In the genomic region with DNA sequence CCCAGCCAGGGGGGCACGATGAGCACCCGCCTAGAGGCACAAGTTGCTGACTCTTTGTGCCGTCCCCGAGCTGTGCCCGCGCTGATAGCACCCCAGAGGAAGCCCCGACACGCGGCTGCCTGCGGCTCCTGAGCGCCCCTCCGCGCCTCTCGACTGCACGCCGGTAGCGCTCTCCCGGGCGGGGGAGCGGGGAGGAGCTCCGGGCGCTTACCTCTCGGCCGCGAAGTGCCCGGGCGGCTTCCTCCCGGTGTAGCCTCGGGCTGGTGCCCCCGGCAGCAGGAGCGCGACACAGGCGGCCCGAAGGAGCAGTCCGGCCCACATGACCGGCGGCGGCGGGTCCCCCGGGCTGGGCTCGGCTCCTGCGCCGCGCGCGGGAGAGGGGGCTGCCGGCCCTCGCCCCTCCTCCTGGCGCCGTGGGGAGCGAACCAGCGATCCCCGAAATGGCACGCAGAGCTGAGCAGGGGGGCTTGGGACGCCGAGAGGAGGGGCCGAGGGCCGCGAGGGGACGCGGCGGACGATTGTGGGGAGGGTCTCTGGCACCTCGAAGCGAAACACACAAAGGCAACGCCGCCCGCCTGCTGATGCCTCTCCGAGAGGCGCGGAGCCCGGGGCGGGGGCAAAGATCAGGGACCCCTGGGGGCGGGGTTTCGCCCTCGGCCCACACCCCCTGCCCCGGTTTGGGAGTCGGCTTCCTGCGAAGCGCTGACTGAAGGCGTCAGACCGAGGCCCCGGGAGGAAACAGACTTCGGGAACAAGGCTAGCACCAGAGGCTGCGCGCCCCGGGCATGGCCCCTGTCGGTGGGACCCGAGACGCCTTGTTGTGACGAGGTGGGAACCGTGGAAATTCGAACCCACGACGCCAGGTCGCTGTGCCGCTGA, we compare ENCODE assay signal across 1 cellular context.
A peak's percentile ranks its signal among the peaks of the same experiment; 100 is the strongest.
TF ChIP-seq lines count a peak whose summit lies in the region.

TSS of gene VWCE (minus strand) at position 600 of the 879 bp plus-strand sequence. CDS start at position 321, 279 bp downstream.

TF ChIP-seq in WTC11, 78 proteins besides CTCF, POLR2A, EP300 and RAD21 (continued from another document and continues in another):
- TF ChIP-seq, protein P1, sequence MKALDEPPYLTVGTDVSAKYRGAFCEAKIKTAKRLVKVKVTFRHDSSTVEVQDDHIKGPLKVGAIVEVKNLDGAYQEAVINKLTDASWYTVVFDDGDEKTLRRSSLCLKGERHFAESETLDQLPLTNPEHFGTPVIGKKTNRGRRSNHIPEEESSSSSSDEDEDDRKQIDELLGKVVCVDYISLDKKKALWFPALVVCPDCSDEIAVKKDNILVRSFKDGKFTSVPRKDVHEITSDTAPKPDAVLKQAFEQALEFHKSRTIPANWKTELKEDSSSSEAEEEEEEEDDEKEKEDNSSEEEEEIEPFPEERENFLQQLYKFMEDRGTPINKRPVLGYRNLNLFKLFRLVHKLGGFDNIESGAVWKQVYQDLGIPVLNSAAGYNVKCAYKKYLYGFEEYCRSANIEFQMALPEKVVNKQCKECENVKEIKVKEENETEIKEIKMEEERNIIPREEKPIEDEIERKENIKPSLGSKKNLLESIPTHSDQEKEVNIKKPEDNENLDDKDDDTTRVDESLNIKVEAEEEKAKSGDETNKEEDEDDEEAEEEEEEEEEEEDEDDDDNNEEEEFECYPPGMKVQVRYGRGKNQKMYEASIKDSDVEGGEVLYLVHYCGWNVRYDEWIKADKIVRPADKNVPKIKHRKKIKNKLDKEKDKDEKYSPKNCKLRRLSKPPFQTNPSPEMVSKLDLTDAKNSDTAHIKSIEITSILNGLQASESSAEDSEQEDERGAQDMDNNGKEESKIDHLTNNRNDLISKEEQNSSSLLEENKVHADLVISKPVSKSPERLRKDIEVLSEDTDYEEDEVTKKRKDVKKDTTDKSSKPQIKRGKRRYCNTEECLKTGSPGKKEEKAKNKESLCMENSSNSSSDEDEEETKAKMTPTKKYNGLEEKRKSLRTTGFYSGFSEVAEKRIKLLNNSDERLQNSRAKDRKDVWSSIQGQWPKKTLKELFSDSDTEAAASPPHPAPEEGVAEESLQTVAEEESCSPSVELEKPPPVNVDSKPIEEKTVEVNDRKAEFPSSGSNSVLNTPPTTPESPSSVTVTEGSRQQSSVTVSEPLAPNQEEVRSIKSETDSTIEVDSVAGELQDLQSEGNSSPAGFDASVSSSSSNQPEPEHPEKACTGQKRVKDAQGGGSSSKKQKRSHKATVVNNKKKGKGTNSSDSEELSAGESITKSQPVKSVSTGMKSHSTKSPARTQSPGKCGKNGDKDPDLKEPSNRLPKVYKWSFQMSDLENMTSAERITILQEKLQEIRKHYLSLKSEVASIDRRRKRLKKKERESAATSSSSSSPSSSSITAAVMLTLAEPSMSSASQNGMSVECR (CRISPR knock-in tag; IDR thresholded peaks at IDR 0.05; ENCODE audit: borderline replicate concordance) = 0 out of 2 replicates have a peak, but pooled peaks have one; percentile 22
- TF ChIP-seq ZBTB43 (CRISPR knock-in tag; IDR thresholded peaks at IDR 0.05) (0 out of 2 replicates have a peak, but pooled peaks have one; percentile 31), ZNF423 (CRISPR knock-in tag; IDR thresholded peaks at IDR 0.05) (peak; percentile 77; the same call in 1 of the 2 replicates), STAT6 (CRISPR knock-in tag; conservative IDR thresholded peaks at IDR 0.05; ENCODE audit: low read depth) (no peak), ZNF263 (CRISPR knock-in tag; IDR thresholded peaks at IDR 0.05; ENCODE audit: low read depth) (no peak), ETV6 (CRISPR knock-in tag; IDR thresholded peaks at IDR 0.05) (no peak), ATF1 (CRISPR knock-in tag; IDR thresholded peaks at IDR 0.05) (no peak), AR (CRISPR knock-in tag; IDR thresholded peaks at IDR 0.05) (no peak), PRRX2 (CRISPR knock-in tag; IDR thresholded peaks at IDR 0.05) (no peak), TEAD1 (CRISPR knock-in tag; IDR thresholded peaks at IDR 0.05) (no peak), NR3C1 (CRISPR knock-in tag; conservative IDR thresholded peaks at IDR 0.05; ENCODE audit: low read depth) (no peak), GTF2I (CRISPR knock-in tag; conservative IDR thresholded peaks at IDR 0.05) (no peak), NR2C2 (CRISPR knock-in tag; IDR thresholded peaks at IDR 0.05) (no peak), ESRRA (CRISPR knock-in tag; IDR thresholded peaks at IDR 0.05; ENCODE audit: borderline replicate concordance) (no peak), PREB (CRISPR knock-in tag; IDR thresholded peaks at IDR 0.05; ENCODE audit: borderline replicate concordance) (no peak), ZNF219 (CRISPR knock-in tag; IDR thresholded peaks at IDR 0.05; ENCODE audit: borderline replicate concordance) (no peak), CREM (CRISPR knock-in tag; IDR thresholded peaks at IDR 0.05) (0 out of 2 replicates have a peak, but pooled peaks have one; percentile 22), JAZF1 (CRISPR knock-in tag; IDR thresholded peaks at IDR 0.05) (no peak), ATF6 (CRISPR knock-in tag; IDR thresholded peaks at IDR 0.05) (no peak), ZNF121 (CRISPR knock-in tag; IDR thresholded peaks at IDR 0.05) (no peak), SP1 (CRISPR knock-in tag; conservative IDR thresholded peaks at IDR 0.05) (peak; percentile 48), OVOL2 (CRISPR knock-in tag; IDR thresholded peaks at IDR 0.05; ENCODE audit: borderline replicate concordance) (no peak), USF2 (CRISPR knock-in tag; IDR thresholded peaks at IDR 0.05) (0 out of 2 replicates have a peak, but pooled peaks have one; percentile 24)
- TF ChIP-seq, protein P2, sequence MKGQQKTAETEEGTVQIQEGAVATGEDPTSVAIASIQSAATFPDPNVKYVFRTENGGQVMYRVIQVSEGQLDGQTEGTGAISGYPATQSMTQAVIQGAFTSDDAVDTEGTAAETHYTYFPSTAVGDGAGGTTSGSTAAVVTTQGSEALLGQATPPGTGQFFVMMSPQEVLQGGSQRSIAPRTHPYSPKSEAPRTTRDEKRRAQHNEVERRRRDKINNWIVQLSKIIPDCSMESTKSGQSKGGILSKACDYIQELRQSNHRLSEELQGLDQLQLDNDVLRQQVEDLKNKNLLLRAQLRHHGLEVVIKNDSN (CRISPR knock-in tag; IDR thresholded peaks at IDR 0.05) = peak; percentile 52; the same call in 1 of the 2 replicates
- TF ChIP-seq, protein P3, sequence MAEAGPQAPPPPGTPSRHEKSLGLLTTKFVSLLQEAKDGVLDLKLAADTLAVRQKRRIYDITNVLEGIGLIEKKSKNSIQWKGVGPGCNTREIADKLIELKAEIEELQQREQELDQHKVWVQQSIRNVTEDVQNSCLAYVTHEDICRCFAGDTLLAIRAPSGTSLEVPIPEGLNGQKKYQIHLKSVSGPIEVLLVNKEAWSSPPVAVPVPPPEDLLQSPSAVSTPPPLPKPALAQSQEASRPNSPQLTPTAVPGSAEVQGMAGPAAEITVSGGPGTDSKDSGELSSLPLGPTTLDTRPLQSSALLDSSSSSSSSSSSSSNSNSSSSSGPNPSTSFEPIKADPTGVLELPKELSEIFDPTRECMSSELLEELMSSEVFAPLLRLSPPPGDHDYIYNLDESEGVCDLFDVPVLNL (CRISPR knock-in tag; IDR thresholded peaks at IDR 0.05; ENCODE audit: borderline replicate concordance, low read depth) = no peak
- TF ChIP-seq, protein P4, sequence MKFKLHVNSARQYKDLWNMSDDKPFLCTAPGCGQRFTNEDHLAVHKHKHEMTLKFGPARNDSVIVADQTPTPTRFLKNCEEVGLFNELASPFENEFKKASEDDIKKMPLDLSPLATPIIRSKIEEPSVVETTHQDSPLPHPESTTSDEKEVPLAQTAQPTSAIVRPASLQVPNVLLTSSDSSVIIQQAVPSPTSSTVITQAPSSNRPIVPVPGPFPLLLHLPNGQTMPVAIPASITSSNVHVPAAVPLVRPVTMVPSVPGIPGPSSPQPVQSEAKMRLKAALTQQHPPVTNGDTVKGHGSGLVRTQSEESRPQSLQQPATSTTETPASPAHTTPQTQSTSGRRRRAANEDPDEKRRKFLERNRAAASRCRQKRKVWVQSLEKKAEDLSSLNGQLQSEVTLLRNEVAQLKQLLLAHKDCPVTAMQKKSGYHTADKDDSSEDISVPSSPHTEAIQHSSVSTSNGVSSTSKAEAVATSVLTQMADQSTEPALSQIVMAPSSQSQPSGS (CRISPR knock-in tag; IDR thresholded peaks at IDR 0.05; ENCODE audit: borderline replicate concordance, low read depth) = no peak
- TF ChIP-seq, protein P5, sequence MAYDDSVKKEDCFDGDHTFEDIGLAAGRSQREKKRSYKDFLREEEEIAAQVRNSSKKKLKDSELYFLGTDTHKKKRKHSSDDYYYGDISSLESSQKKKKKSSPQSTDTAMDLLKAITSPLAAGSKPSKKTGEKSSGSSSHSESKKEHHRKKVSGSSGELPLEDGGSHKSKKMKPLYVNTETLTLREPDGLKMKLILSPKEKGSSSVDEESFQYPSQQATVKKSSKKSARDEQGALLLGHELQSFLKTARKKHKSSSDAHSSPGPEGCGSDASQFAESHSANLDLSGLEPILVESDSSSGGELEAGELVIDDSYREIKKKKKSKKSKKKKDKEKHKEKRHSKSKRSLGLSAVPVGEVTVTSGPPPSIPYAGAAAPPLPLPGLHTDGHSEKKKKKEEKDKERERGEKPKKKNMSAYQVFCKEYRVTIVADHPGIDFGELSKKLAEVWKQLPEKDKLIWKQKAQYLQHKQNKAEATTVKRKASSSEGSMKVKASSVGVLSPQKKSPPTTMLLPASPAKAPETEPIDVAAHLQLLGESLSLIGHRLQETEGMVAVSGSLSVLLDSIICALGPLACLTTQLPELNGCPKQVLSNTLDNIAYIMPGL (CRISPR knock-in tag; IDR thresholded peaks at IDR 0.05) = peak; percentile 64; the same call in 1 of the 2 replicates
